ENCODE assay signal across 15 cellular contexts in the genomic region with DNA sequence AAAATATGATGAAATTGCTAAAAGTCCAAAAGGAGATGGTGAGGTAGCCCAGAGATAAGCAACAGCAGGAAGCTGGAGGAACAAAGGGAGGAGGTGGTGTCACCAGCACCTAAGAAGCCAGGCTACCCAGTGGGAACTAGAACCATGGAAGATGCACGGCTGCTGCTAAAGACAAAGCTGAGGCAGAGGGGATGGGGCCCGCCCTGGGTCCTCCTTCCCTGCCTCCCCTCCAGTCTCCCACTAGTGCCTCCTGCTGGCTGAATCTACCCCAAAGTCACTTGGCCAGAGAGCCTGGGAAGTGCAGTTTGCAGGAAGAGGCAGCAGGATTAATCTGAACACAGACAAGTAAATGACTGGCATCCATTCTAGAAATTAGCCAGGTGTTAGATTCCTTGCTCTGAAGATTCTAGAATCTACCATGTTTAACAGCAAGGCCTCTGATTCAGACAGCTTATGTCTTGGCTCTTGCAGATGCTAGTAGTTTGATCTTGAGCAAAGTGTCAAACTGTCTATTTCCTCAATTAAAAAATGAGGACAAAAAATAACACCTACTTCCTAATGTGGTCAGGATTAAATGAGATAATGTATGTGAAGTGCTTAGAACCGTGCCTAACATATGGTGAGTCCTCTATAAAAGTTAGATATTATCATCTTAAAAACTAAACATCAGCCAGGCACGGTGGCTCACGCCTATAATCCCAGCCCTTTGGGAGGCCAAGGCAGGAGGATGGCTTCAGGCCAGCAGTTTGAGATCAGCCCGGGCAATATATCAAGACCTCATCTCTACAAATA. TPM values are rescaled to one million over a fixed set of nuclear protein-coding genes. Genes with fewer than 3 reads are reported as not detected.
A peak's percentile ranks its signal among the peaks of the same experiment; 100 is the strongest.
DNase-seq lines count a peak whose midpoint lies in the region; ATAC-seq and TF ChIP-seq lines count a peak whose summit lies in the region.
"Had no signal": no experiment of that assay in that cellular context is flagged by ENCODE, and none has a peak within 500 bp of the region (broad histone marks: within the 10 kb centered on the region; RNA-seq: fewer than 3 reads in every experiment).

No MANE protein-coding gene starts in this region.

- no peaks in the 10 kb centered on the region for H3K27me3 ChIP-seq in colonic mucosa
- no peaks in the 10 kb centered on the region for H3K27me3 ChIP-seq in osteoblast (ENCODE audit: insufficient read depth, low read length)

- no peak overlapping the region for H3K4me2 ChIP-seq in osteoblast (ENCODE audit: insufficient read depth, low read length)

- H3K4me3 ChIP-seq in colonic mucosa (no peak overlapping the region), osteoblast (ENCODE audit: insufficient read depth, low read length) (no peak overlapping the region)
- H3K4me3 ChIP-seq: thoracic aorta had no signal

- H3K4me1 ChIP-seq in colonic mucosa = no peaks in the 10 kb centered on the region
- peaks cover 3% of the 10 kb centered on the region for H3K4me1 ChIP-seq in osteoblast (ENCODE audit: insufficient read depth, low read length)

- ATAC-seq in HG03025 (IDR thresholded peaks at IDR 0.05; ENCODE audit: low FRiP score, unreplicated experiment) = no peak

- no peak overlapping the region for H2AFZ ChIP-seq in osteoblast (ENCODE audit: low read length)

- H3K79me2 ChIP-seq in osteoblast (ENCODE audit: insufficient read depth, low read length) = no peaks in the 10 kb centered on the region

- intact Hi-C loops in colonic mucosa (cut with DNase I) = no loop called here

- H4K20me1 ChIP-seq in osteoblast (ENCODE audit: insufficient read depth, low read length) = no peaks in the 10 kb centered on the region

- H3K36me3 ChIP-seq in colonic mucosa (no peaks in the 10 kb centered on the region), osteoblast (ENCODE audit: insufficient read depth, low read length) (no peaks in the 10 kb centered on the region)
- H3K36me3 ChIP-seq: thoracic aorta had no signal

- TF ChIP-seq CTCF in colonic mucosa (IDR thresholded peaks at IDR 0.05) = no peak
- peak; percentile 29 for TF ChIP-seq CTCF in osteoblast (IDR thresholded peaks at IDR 0.05; ENCODE audit: extremely low read depth, low read depth, low read length)

- H3K9ac ChIP-seq in colonic mucosa (ENCODE audit: low read depth in 2 of 2, low read length in 2 of 2) = no peak overlapping the region

- no peak overlapping the region for H3K27ac ChIP-seq in colonic mucosa
- H3K27ac ChIP-seq in osteoblast (ENCODE audit: low read depth, low read length) = no peak overlapping the region
- H3K27ac ChIP-seq: thoracic aorta had no signal

- no peaks in the 10 kb centered on the region for H3K9me3 ChIP-seq in colonic mucosa
- H3K9me3 ChIP-seq in osteoblast (ENCODE audit: low read depth, low read length) = peaks cover 2% of the 10 kb centered on the region
- H3K9me3 ChIP-seq: thoracic aorta had no signal

- DNase-seq in DMS 273 (lab: John Stamatoyannopoulos, UW; ENCODE audit: unreplicated experiment) (peak; percentile 45), DMS 273 treated with DMSO at 0.1 percent for 48 hours (lab: John Stamatoyannopoulos, UW) (no peak), NCI-H146 (lab: John Stamatoyannopoulos, UW) (peak; percentile 42), colonic mucosa (peak; percentile 48), osteoblast (ENCODE audit: insufficient read length, low spot score, missing footprints) (peak; percentile 47), T1000 (lab: John Stamatoyannopoulos, UW) (no peak), NCI-H510A treated with DMSO at 0.1 percent for 48 hours (lab: John Stamatoyannopoulos, UW) (no peak)
- DNase-seq: 8988T; activated effector memory CD4-positive, alpha-beta T cell treated with anti-CD3 and anti-CD28 coated beads, Interleukin-2, amount 50 U/mL, for 16 hours; GF-D8; immature natural killer cell; KG1; stimulated activated CD4-positive, alpha-beta T cell treated with anti-CD3 and anti-CD28 coated beads, Interleukin-4, amount 100 ng/mL, for 4 hours had no signal

RNA-seq across cellular contexts. Expression of gene LRP10, which starts 5.9 kb away (rescaled TPM):
- total RNA-seq in colonic mucosa = 100 to 1,000 TPM; 204 to 222 TPM
- 147 and 164 TPM in 2 replicates for total RNA-seq in osteoblast

RNA-seq across cellular contexts. Expression of gene REM2, which starts 17.4 kb away (rescaled TPM):
- total RNA-seq in colonic mucosa (under 1 TPM; 0.24 to 0.30 TPM), osteoblast (0.29 and 0.36 TPM in 2 replicates)

RNA-seq across cellular contexts. Expression of gene MMP14, which starts 29.2 kb away (rescaled TPM):
- total RNA-seq in colonic mucosa (10 to 100 TPM; 59.1 to 82.8 TPM), osteoblast (580 and 649 TPM in 2 replicates)

RNA-seq across cellular contexts. Expression of gene MRPL52, which starts 35.9 kb away (rescaled TPM):
- 100 to 1,000 TPM in 1 of 2 donors, 10 to 100 TPM in 1; 79.1 to 156 TPM for total RNA-seq in colonic mucosa
- 20.3 and 31.5 TPM in 2 replicates for total RNA-seq in osteoblast

RNA-seq across cellular contexts. Expression of gene SLC7A7, which starts 50.4 kb away (rescaled TPM):
- total RNA-seq in colonic mucosa (1 to 10 TPM; 2.7 to 7.0 TPM), osteoblast (4.3 and 4.7 TPM in 2 replicates)

Comparison
In these comparisons a context has a peak if more than half of its experiments do, and no peak if none do; other contexts are left out.
1. DNase-seq: peak in DMS 273 (single experiment), NCI-H146 (single experiment), colonic mucosa (single experiment) and osteoblast (single experiment); none in DMS 273 treated with DMSO at 0.1 percent for 48 hours (single experiment), T1000 (single experiment) and NCI-H510A treated with DMSO at 0.1 percent for 48 hours (single experiment).